ENCODE assay signal across 2 cellular contexts in the genomic region with DNA sequence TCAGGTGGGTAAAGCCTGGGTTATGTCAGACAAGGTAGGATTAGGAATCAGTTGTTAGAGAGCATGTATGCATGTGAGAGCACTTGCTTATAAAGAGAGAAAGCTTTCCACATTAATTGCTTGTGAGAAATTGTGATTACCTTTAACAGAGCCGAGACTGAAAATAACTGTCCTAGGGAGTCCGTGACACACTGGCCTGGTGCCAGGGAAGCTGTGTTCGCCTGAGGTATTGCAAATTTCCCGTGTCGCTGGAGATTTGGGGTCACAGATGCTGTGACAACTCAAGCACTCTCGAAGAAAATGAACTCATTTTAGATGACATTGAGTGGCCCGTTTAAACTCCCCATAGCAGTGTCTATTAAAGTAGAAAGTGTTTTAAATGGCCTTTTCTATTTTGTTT.
TF ChIP-seq lines count a peak whose summit lies in the region.

No MANE protein-coding gene starts in this region.

TF ChIP-seq in liver, 16 proteins besides CTCF, POLR2A, EP300 and RAD21 (continued from another document):
- TF ChIP-seq, protein P1, sequence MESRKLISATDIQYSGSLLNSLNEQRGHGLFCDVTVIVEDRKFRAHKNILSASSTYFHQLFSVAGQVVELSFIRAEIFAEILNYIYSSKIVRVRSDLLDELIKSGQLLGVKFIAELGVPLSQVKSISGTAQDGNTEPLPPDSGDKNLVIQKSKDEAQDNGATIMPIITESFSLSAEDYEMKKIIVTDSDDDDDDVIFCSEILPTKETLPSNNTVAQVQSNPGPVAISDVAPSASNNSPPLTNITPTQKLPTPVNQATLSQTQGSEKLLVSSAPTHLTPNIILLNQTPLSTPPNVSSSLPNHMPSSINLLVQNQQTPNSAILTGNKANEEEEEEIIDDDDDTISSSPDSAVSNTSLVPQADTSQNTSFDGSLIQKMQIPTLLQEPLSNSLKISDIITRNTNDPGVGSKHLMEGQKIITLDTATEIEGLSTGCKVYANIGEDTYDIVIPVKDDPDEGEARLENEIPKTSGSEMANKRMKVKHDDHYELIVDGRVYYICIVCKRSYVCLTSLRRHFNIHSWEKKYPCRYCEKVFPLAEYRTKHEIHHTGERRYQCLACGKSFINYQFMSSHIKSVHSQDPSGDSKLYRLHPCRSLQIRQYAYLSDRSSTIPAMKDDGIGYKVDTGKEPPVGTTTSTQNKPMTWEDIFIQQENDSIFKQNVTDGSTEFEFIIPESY (IDR thresholded peaks at IDR 0.05), result no peak
- TF ChIP-seq GABPA (IDR thresholded peaks at IDR 0.05 in 1 of 2, conservative IDR thresholded peaks at IDR 0.05 in 1 of 2) (no peak), SP1 (IDR thresholded peaks at IDR 0.05) (no peak), NR2F2 (IDR thresholded peaks at IDR 0.05) (no peak)

TF ChIP-seq in HepG2, 621 proteins besides CTCF, POLR2A, EP300 and RAD21 (continued from another document):
- TF ChIP-seq, protein P2, sequence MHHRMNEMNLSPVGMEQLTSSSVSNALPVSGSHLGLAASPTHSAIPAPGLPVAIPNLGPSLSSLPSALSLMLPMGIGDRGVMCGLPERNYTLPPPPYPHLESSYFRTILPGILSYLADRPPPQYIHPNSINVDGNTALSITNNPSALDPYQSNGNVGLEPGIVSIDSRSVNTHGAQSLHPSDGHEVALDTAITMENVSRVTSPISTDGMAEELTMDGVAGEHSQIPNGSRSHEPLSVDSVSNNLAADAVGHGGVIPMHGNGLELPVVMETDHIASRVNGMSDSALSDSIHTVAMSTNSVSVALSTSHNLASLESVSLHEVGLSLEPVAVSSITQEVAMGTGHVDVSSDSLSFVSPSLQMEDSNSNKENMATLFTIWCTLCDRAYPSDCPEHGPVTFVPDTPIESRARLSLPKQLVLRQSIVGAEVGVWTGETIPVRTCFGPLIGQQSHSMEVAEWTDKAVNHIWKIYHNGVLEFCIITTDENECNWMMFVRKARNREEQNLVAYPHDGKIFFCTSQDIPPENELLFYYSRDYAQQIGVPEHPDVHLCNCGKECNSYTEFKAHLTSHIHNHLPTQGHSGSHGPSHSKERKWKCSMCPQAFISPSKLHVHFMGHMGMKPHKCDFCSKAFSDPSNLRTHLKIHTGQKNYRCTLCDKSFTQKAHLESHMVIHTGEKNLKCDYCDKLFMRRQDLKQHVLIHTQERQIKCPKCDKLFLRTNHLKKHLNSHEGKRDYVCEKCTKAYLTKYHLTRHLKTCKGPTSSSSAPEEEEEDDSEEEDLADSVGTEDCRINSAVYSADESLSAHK (CRISPR knock-in tag; IDR thresholded peaks at IDR 0.05; ENCODE audit: borderline replicate concordance), result no peak
- TF ChIP-seq PAWR (CRISPR knock-in tag; IDR thresholded peaks at IDR 0.05; ENCODE audit: borderline replicate concordance), result no peak
- no peak for TF ChIP-seq MYNN (CRISPR knock-in tag; IDR thresholded peaks at IDR 0.05; ENCODE audit: low read depth)
- TF ChIP-seq SCMH1 (CRISPR knock-in tag; IDR thresholded peaks at IDR 0.05; ENCODE audit: borderline replicate concordance), result no peak
